Comparison of ENCODE assay signal across 1 cellular context in genomic region chr20:62812181-62812906, GRCh38.
TF ChIP-seq lines count a peak whose summit lies in the region.

No MANE protein-coding gene starts in this region.

TF ChIP-seq in K562, 482 proteins besides CTCF, POLR2A, EP300 and RAD21:
- no peak for TF ChIP-seq ZNF184 (CRISPR knock-in tag; IDR thresholded peaks at IDR 0.05)
- TF ChIP-seq, protein P1, sequence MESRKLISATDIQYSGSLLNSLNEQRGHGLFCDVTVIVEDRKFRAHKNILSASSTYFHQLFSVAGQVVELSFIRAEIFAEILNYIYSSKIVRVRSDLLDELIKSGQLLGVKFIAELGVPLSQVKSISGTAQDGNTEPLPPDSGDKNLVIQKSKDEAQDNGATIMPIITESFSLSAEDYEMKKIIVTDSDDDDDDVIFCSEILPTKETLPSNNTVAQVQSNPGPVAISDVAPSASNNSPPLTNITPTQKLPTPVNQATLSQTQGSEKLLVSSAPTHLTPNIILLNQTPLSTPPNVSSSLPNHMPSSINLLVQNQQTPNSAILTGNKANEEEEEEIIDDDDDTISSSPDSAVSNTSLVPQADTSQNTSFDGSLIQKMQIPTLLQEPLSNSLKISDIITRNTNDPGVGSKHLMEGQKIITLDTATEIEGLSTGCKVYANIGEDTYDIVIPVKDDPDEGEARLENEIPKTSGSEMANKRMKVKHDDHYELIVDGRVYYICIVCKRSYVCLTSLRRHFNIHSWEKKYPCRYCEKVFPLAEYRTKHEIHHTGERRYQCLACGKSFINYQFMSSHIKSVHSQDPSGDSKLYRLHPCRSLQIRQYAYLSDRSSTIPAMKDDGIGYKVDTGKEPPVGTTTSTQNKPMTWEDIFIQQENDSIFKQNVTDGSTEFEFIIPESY (CRISPR knock-in tag; IDR thresholded peaks at IDR 0.05) = peak; percentile 59
- TF ChIP-seq FUS (optimal IDR thresholded peaks at IDR 0.05; ENCODE audit: low read depth, low read length) = no peak
- TF ChIP-seq KLF1 (tag; IDR thresholded peaks at IDR 0.05) = no peak
- TF ChIP-seq CEBPG (CRISPR knock-in tag; IDR thresholded peaks at IDR 0.05) = no peak
- no peak for TF ChIP-seq CEBPG (tag; conservative IDR thresholded peaks at IDR 0.05 in 1 of 2, IDR thresholded peaks at IDR 0.05 in 1 of 2)
- TF ChIP-seq POLR2G (IDR thresholded peaks at IDR 0.05; ENCODE audit: low read depth, low read length) = 0 out of 2 replicates have a peak, but pooled peaks have one; percentile 40
- TF ChIP-seq YY1 (IDR thresholded peaks at IDR 0.05; ENCODE audit: borderline replicate concordance in 1 of 3, control insufficient read depth in 1 of 3, extremely low read depth in 1 of 3, insufficient read depth in 3 of 3, insufficient read length in 1 of 3, insufficient replicate concordance in 2 of 3, low read depth in 1 of 3, low read length in 2 of 3) = no peak
- TF ChIP-seq, protein P2, sequence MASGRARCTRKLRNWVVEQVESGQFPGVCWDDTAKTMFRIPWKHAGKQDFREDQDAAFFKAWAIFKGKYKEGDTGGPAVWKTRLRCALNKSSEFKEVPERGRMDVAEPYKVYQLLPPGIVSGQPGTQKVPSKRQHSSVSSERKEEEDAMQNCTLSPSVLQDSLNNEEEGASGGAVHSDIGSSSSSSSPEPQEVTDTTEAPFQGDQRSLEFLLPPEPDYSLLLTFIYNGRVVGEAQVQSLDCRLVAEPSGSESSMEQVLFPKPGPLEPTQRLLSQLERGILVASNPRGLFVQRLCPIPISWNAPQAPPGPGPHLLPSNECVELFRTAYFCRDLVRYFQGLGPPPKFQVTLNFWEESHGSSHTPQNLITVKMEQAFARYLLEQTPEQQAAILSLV (tag; IDR thresholded peaks at IDR 0.05) = no peak
- TF ChIP-seq RBFOX2 (IDR thresholded peaks at IDR 0.05; ENCODE audit: low read depth, low read length) = peak; percentile 54
- no peak for TF ChIP-seq E2F8 (IDR thresholded peaks at IDR 0.05; ENCODE audit: low read depth, partially characterized antibody)
